ENCODE assay signal across 1 cellular context in genomic region chr9:108859459-108860114, GRCh38.
TF ChIP-seq lines count a peak whose summit lies in the region.

No MANE protein-coding gene starts in this region.

TF ChIP-seq in HepG2, 621 proteins besides CTCF, POLR2A, EP300 and RAD21 (continued from another document):
- no peak for TF ChIP-seq DMTF1 (CRISPR knock-in tag; IDR thresholded peaks at IDR 0.05)
- no peak for TF ChIP-seq GMEB2 (CRISPR knock-in tag; IDR thresholded peaks at IDR 0.05; ENCODE audit: low read depth)
- no peak for TF ChIP-seq NONO (IDR thresholded peaks at IDR 0.05)
- no peak for TF ChIP-seq NONO (CRISPR knock-in tag; conservative IDR thresholded peaks at IDR 0.05)
- TF ChIP-seq KDM4B (CRISPR knock-in tag; IDR thresholded peaks at IDR 0.05), result no peak
- TF ChIP-seq CHD4 (IDR thresholded peaks at IDR 0.05; ENCODE audit: borderline replicate concordance, low read length), result no peak
TF ChIP-seq in HepG2: peak in this region for 0.
